Comparison of ENCODE assay signal across 9 cellular contexts in genomic region chr5:19960451-19960850, GRCh38. TPM values are rescaled to one million over a fixed set of nuclear protein-coding genes. Genes with fewer than 3 reads are reported as not detected.
"Had no signal": no experiment of that assay in that cellular context is flagged by ENCODE, and none has a peak within 500 bp of the region (broad histone marks: within the 10 kb centered on the region; RNA-seq: fewer than 3 reads in every experiment).

No MANE protein-coding gene starts in this region.

- H3K4me3 ChIP-seq: K562 had no signal

- H3K4me2 ChIP-seq: KMS-11 had no signal

- FAIRE-seq: HTR-8/SVneo, K562 had no signal

- ATAC-seq: K562 had no signal

- DNase-seq: IMR-90, KBM-7, KG1 had no signal

- H3K9ac ChIP-seq: KMS-11 had no signal

- H3K27ac ChIP-seq: HL-60, KMS-11 had no signal

RNA-seq across cellular contexts. Expression of gene CDH18, which starts 27.5 kb away (rescaled TPM):
- total RNA-seq: HT-29 had no signal
- polyA plus RNA-seq: IgD-negative memory B cell had no signal
